ENCODE assay signal across 17 cellular contexts in the genomic region with DNA sequence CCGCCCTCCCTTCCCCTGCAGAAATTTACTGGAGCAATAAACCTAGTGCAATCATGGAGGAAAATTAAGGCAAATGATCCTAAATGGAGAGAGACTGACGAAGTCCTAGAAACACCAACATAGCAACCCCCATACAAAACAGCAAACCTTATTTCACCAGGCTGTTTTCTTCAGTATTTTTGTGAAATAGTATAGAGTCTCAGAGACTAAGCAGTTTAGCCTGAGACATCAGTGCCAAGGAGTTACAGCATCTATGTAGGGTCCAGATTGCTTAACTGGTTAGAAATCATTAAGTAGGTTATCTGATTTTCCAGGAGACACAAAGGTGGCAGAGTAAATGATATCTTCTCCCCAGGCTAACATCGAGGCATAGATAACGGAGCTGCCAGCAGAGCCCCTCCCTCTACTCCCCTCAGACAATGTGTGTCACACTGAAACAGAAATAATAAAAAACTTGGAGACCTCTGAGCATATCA.
DNase-seq lines count a peak whose midpoint lies in the region; ATAC-seq, FAIRE-seq and TF ChIP-seq lines count a peak whose summit lies in the region.
"Had no signal": no experiment of that assay in that cellular context is flagged by ENCODE, and none has a peak within 500 bp of the region (broad histone marks: within the 10 kb centered on the region; RNA-seq: fewer than 3 reads in every experiment).

No MANE protein-coding gene starts in this region.

- H3K9me1 ChIP-seq in keratinocyte (ENCODE audit: control insufficient read depth, extremely low read depth, insufficient read depth, low read length): no peaks in the 10 kb centered on the region

- intact Hi-C loops in right cardiac atrium (cut with DNase I) (no loop called here), Panc1 (cut with micrococcal nuclease; ENCODE audit: unreplicated experiment) (no loop called here), transverse colon (cut with DNase I; ENCODE audit: low total_unique reads) (no loop called here)
- intact Hi-C loops in activated CD4-positive, alpha-beta memory T cell treated with anti-CD3 and anti-CD28 coated beads for 36 hours (cut with micrococcal nuclease): no loop called here

- H3K9me3 ChIP-seq in right atrium auricular region (peaks cover 0 to 11% of the 10 kb centered on the region in 2 donors), right cardiac atrium (ENCODE audit: control insufficient read depth, low read length) (no peaks in the 10 kb centered on the region), Panc1 (ENCODE audit: control insufficient read depth, insufficient read depth, low read depth, low read length) (peaks cover 12% of the 10 kb centered on the region; the same call in 1 of the 2 replicates), keratinocyte (ENCODE audit: control insufficient read depth, low read depth, low read length) (no peaks in the 10 kb centered on the region), transverse colon (peaks cover 0 to 7% of the 10 kb centered on the region in 2 donors)

- BruUV-seq in Panc1 (replicated peaks; lab: Mats Ljungman, UMichigan): no TSS peak

- POLR2A ChIA-PET in Panc1 (lab: Charles Lee): no interaction called here
- POLR2A ChIA-PET in activated CD4-positive, alpha-beta memory T cell treated with anti-CD3 and anti-CD28 coated beads for 36 hours (lab: Charles Lee): no interaction called here

- H2AFZ ChIP-seq in keratinocyte (ENCODE audit: control insufficient read depth, low read length): peak overlapping the region; percentile 39

- 39% methylated on average over 4 of the region's 4 CpGs for WGBS in right cardiac atrium
- 17 to 39% methylated on average over 2 to 4 of the region's 4 CpGs for WGBS in transverse colon (ENCODE audit: low coverage in 1 of 2), 2 donors

- peak overlapping the region; percentile 31 to 70 for H3K27ac ChIP-seq in right atrium auricular region
- no peak overlapping the region for H3K27ac ChIP-seq in right cardiac atrium (ENCODE audit: low read length)
- H3K27ac ChIP-seq in Panc1 (ENCODE audit: low read length): peak overlapping the region; percentile 20; the same call in 1 of the 2 replicates
- no peak overlapping the region for H3K27ac ChIP-seq in keratinocyte (ENCODE audit: control insufficient read depth, insufficient read depth, low read length)
- H3K27ac ChIP-seq in transverse colon: peak overlapping the region; percentile 45 to 66 (median 56)
- H3K27ac ChIP-seq: gastrocnemius medialis, WERI-Rb-1 had no signal

- H4K20me1 ChIP-seq in keratinocyte (ENCODE audit: control insufficient read depth, extremely low read depth, insufficient read depth, low read length): no peaks in the 10 kb centered on the region

- no peak overlapping the region for H3K9ac ChIP-seq in keratinocyte (ENCODE audit: control insufficient read depth, extremely low read depth, insufficient read depth, low read length)

- no peaks in the 10 kb centered on the region for H3K4me1 Mint-ChIP-seq in activated CD4-positive, alpha-beta memory T cell treated with anti-CD3 and anti-CD28 coated beads for 36 hours (ENCODE audit: low read depth)

- H3K27me3 Mint-ChIP-seq in activated CD4-positive, alpha-beta memory T cell treated with anti-CD3 and anti-CD28 coated beads for 36 hours: no peaks in the 10 kb centered on the region

- DNase-seq in right atrium auricular region (ENCODE audit: low spot score): no peak
- DNase-seq in right cardiac atrium: no peak
- DNase-seq in Panc1 (ENCODE audit: low read depth, low spot score): no peak
- DNase-seq in keratinocyte (ENCODE audit: low read depth, low spot score): no peak
- DNase-seq in transverse colon: no peak
- DNase-seq in germinal center (ENCODE audit: low spot score): no peak
- DNase-seq in NOMO-1 (lab: John Stamatoyannopoulos, UW; ENCODE audit: unreplicated experiment in 2 of 2): no peak
- no peak for DNase-seq in activated CD4-positive, alpha-beta memory T cell treated with anti-CD3 and anti-CD28 coated beads for 36 hours
- DNase-seq: amygdala; gastrocnemius medialis; NCI-H187 treated with DMSO at 0.1 percent for 48 hours; NCI-H510A treated with DMSO at 0.1 percent for 48 hours; stimulated activated CD4-positive, alpha-beta T cell treated with anti-CD3 and anti-CD28 coated beads, Interleukin-4, amount 100 ng/mL, for 24 hours; stimulated activated CD8-positive, alpha-beta memory T cell treated with anti-CD3 and anti-CD28 coated beads, Interleukin-4, amount 100 ng/mL, for 48 hours had no signal

- ATAC-seq in right cardiac atrium (no peak), Panc1 (no peak)
- ATAC-seq: gastrocnemius medialis had no signal

- H3K36me3 Mint-ChIP-seq in activated CD4-positive, alpha-beta memory T cell treated with anti-CD3 and anti-CD28 coated beads for 36 hours: no peaks in the 10 kb centered on the region

- TF ChIP-seq CTCF in right atrium auricular region (IDR thresholded peaks at IDR 0.05) (no peak), Panc1 (IDR thresholded peaks at IDR 0.05) (no peak), keratinocyte (optimal IDR thresholded peaks at IDR 0.05 in 1 of 3, IDR thresholded peaks at IDR 0.05 in 1 of 3, conservative IDR thresholded peaks at IDR 0.05 in 1 of 3; ENCODE audit: extremely low read depth in 1 of 3, insufficient read depth in 2 of 3, low read length in 3 of 3) (no peak), transverse colon (IDR thresholded peaks at IDR 0.05) (no peak)

- CTCF ChIA-PET in Panc1 (lab: Charles Lee): no interaction called here
- CTCF ChIA-PET in activated CD4-positive, alpha-beta memory T cell treated with anti-CD3 and anti-CD28 coated beads for 36 hours (lab: Charles Lee): no interaction called here

- no peak overlapping the region for H3K4me2 ChIP-seq in keratinocyte (ENCODE audit: control insufficient read depth, extremely low read depth, insufficient read depth, low read depth, low read length)

- TF ChIP-seq POLR2A in transverse colon (IDR thresholded peaks at IDR 0.05): no peak

- TF ChIP-seq EP300 in transverse colon (IDR thresholded peaks at IDR 0.05; ENCODE audit: low read depth): no peak

- no peaks in the 10 kb centered on the region for H3K27me3 ChIP-seq in right atrium auricular region
- no peaks in the 10 kb centered on the region for H3K27me3 ChIP-seq in right cardiac atrium (ENCODE audit: control insufficient read depth, insufficient read depth)
- no peaks in the 10 kb centered on the region for H3K27me3 ChIP-seq in Panc1 (ENCODE audit: control insufficient read depth, insufficient read depth, low read length)
- H3K27me3 ChIP-seq in keratinocyte (ENCODE audit: control insufficient read depth, extremely low read depth, insufficient read depth, low read length): no peaks in the 10 kb centered on the region
- no peaks in the 10 kb centered on the region for H3K27me3 ChIP-seq in transverse colon
- H3K27me3 ChIP-seq: gastrocnemius medialis had no signal

- H3K4me3 ChIP-seq in right atrium auricular region: peak overlapping the region in 1 of 2 donors; percentile 11
- no peak overlapping the region for H3K4me3 ChIP-seq in right cardiac atrium (ENCODE audit: low read length)
- H3K4me3 ChIP-seq in Panc1 (ENCODE audit: low read depth in 2 of 2, low read length in 2 of 2): no peak overlapping the region
- H3K4me3 ChIP-seq in keratinocyte (ENCODE audit: control insufficient read depth in 2 of 3, extremely low read depth in 1 of 3, insufficient read depth in 2 of 3, low read depth in 1 of 3, low read length in 3 of 3): no peak overlapping the region
- no peak overlapping the region for H3K4me3 ChIP-seq in transverse colon
- H3K4me3 ChIP-seq: gastrocnemius medialis had no signal

- peaks cover 0 to 16% of the 10 kb centered on the region in 2 donors for H3K4me1 ChIP-seq in right atrium auricular region
- H3K4me1 ChIP-seq in right cardiac atrium (ENCODE audit: control insufficient read depth, insufficient read depth, low read length): no peaks in the 10 kb centered on the region
- H3K4me1 ChIP-seq in Panc1 (ENCODE audit: control insufficient read depth, insufficient read depth, low read length): no peaks in the 10 kb centered on the region
- H3K4me1 ChIP-seq in keratinocyte (ENCODE audit: control insufficient read depth, extremely low read depth, insufficient read depth, low read length): no peaks in the 10 kb centered on the region
- H3K4me1 ChIP-seq in transverse colon: peaks cover 0 to 32% (median 24%) of the 10 kb centered on the region in 4 donors

- no peaks in the 10 kb centered on the region for H3K79me2 ChIP-seq in keratinocyte (ENCODE audit: control insufficient read depth, insufficient read depth, low read length)

- H3K36me3 ChIP-seq in right atrium auricular region (no peaks in the 10 kb centered on the region), Panc1 (ENCODE audit: control insufficient read depth, insufficient read depth, low read length) (no peaks in the 10 kb centered on the region), keratinocyte (ENCODE audit: control insufficient read depth in 2 of 2, extremely low read depth in 1 of 2, insufficient read depth in 2 of 2, low read length in 2 of 2) (no peaks in the 10 kb centered on the region), transverse colon (no peaks in the 10 kb centered on the region)
- H3K36me3 ChIP-seq: gastrocnemius medialis, WERI-Rb-1 had no signal

- in situ Hi-C loops in Panc1 (cut with HindIII; ENCODE audit: low pct_unique_long_range_greater_than_20kb, low sequenced_read_pairs) (no loop called here), transverse colon (cut with MboI; ENCODE audit: low pct_ligation_motif_present in 1 of 4, low pct_unique_long_range_greater_than_20kb in 1 of 4, low sequenced_read_pairs in 3 of 4) (no loop called here)

- no peak overlapping the region for H3K4me3 Mint-ChIP-seq in activated CD4-positive, alpha-beta memory T cell treated with anti-CD3 and anti-CD28 coated beads for 36 hours

- peaks cover 5% of the 10 kb centered on the region for H3K9me3 Mint-ChIP-seq in activated CD4-positive, alpha-beta memory T cell treated with anti-CD3 and anti-CD28 coated beads for 36 hours

- dilution Hi-C loops in keratinocyte (cut with MboI; ENCODE audit: extremely low pct_ligation_motif_present, low sequenced_read_pairs): no loop called here

- FAIRE-seq in keratinocyte (lab: Jason Lieb, UNC): no peak
- FAIRE-seq: endometrium, RCC 7860 had no signal

- H3K27ac Mint-ChIP-seq in activated CD4-positive, alpha-beta memory T cell treated with anti-CD3 and anti-CD28 coated beads for 36 hours: no peak overlapping the region

Comparison
In these comparisons a context has a peak if more than half of its experiments do, and no peak if none do; other contexts are left out.
1. H3K27ac ChIP-seq: peak in right atrium auricular region (2 of 2), Panc1 (single experiment) and transverse colon (4 of 4); none in right cardiac atrium (single experiment) and keratinocyte (single experiment).